Comparison of ENCODE assay signal across 15 cellular contexts in the genomic region with DNA sequence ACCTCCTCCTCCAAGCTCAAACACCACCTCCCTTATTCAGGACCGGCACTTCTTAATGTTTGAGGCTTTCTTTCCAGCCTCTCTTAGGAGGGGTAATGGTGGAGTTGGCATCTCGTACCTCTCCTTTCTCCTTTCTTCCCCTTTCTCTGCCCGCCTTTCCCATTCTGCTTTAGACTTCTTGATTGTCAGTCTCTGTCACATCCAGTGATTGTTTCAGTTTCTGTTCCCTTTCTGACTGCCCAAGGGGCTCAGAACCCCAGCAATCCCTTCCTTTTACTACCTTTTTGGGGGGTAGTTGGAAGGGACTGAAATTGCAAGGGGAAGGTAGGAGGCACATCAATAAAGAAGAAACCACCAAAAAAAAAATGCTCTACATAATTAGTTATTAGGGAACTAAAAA. TPM values are rescaled to one million over a fixed set of nuclear protein-coding genes. Genes with fewer than 3 reads are reported as not detected.
DNase-seq lines count a peak whose midpoint lies in the region; ATAC-seq, FAIRE-seq and TF ChIP-seq lines count a peak whose summit lies in the region.
"Had no signal": no experiment of that assay in that cellular context is flagged by ENCODE, and none has a peak within 500 bp of the region (broad histone marks: within the 10 kb centered on the region; RNA-seq: fewer than 3 reads in every experiment).

No MANE protein-coding gene starts in this region.

- ATAC-seq in T-helper 17 cell: no peak
- no peak for ATAC-seq in HG03378 (IDR thresholded peaks at IDR 0.05; ENCODE audit: unreplicated experiment)
- ATAC-seq in GM21447 (IDR thresholded peaks at IDR 0.05; ENCODE audit: unreplicated experiment): no peak
- ATAC-seq in GM18907 (IDR thresholded peaks at IDR 0.05; ENCODE audit: unreplicated experiment): no peak

- peak; percentile 77 for FAIRE-seq in GM18507 (lab: Jason Lieb, UNC)
- FAIRE-seq: small intestine had no signal

- H3K27me3 Mint-ChIP-seq in T-helper 17 cell: no peaks in the 10 kb centered on the region

- H3K4me1 Mint-ChIP-seq in T-helper 17 cell: peaks cover 37% of the 10 kb centered on the region

- DNase-seq in CD1c-positive myeloid dendritic cell (ENCODE audit: extremely low spot score) (peak; percentile 35), GM18507 (ENCODE audit: extremely low spot score, insufficient read length, low read depth) (no peak), T-helper 17 cell (no peak), medulla oblongata (ENCODE audit: extremely low spot score) (peak; percentile 71), GM10248 (ENCODE audit: extremely low spot score) (no peak)
- DNase-seq: activated effector memory CD4-positive, alpha-beta T cell treated with anti-CD3 and anti-CD28 coated beads, Interleukin-2, amount 50 U/mL, for 16 hours; caudate nucleus; NCI-H1417; NCI-H510A treated with DMSO at 0.1 percent for 48 hours; occipital lobe; SHP77 treated with DMSO at 0.1 percent for 48 hours; small intestine had no signal

- peak overlapping the region; percentile 70 for H3K27ac Mint-ChIP-seq in T-helper 17 cell

- H3K4me3 Mint-ChIP-seq in T-helper 17 cell: no peak overlapping the region

- no peak for TF ChIP-seq CTCF in GM10248 (IDR thresholded peaks at IDR 0.05; ENCODE audit: control extremely low read depth, extremely low read depth, low read depth, missing control alignments)

- POLR2A ChIA-PET in GM10248 (lab: Yijun Ruan, JAX): no interaction called here

- CTCF ChIA-PET in GM10248 (lab: Yijun Ruan, JAX): interaction anchor here (2.1 kb wide), 1 partner anchor 35 kb away, joined by 9 read pairs; no protein-coding TSS in a partner anchor

- peaks cover 3% of the 10 kb centered on the region for H3K36me3 Mint-ChIP-seq in T-helper 17 cell (ENCODE audit: low read depth)

- no peaks in the 10 kb centered on the region for H3K9me3 ChIP-seq in T-helper 17 cell (ENCODE audit: control insufficient read depth, low read length, poor library complexity, severe bottlenecking)

RNA-seq across cellular contexts. Expression of a gene that starts 5.6 kb away (rescaled TPM):
- 100 to 1,000 TPM in 1 of 2 donors, 10 to 100 TPM in 1; 92.8 to 100 TPM for total RNA-seq in T-helper 17 cell

RNA-seq across cellular contexts. Expression of a gene that starts 54.1 kb away (rescaled TPM):
- total RNA-seq in T-helper 17 cell: 1 to 10 TPM in 1 of 2 donors, under 1 TPM in 1; 0.80 to 1.7 TPM

Comparison
In these comparisons a context has a peak if more than half of its experiments do, and no peak if none do; other contexts are left out.
1. DNase-seq: peak in CD1c-positive myeloid dendritic cell (single experiment) and medulla oblongata (single experiment); none in GM18507 (single experiment), T-helper 17 cell (0 of 3) and GM10248 (single experiment).